1 cellular context compared by ENCODE assay signal in the genomic region with DNA sequence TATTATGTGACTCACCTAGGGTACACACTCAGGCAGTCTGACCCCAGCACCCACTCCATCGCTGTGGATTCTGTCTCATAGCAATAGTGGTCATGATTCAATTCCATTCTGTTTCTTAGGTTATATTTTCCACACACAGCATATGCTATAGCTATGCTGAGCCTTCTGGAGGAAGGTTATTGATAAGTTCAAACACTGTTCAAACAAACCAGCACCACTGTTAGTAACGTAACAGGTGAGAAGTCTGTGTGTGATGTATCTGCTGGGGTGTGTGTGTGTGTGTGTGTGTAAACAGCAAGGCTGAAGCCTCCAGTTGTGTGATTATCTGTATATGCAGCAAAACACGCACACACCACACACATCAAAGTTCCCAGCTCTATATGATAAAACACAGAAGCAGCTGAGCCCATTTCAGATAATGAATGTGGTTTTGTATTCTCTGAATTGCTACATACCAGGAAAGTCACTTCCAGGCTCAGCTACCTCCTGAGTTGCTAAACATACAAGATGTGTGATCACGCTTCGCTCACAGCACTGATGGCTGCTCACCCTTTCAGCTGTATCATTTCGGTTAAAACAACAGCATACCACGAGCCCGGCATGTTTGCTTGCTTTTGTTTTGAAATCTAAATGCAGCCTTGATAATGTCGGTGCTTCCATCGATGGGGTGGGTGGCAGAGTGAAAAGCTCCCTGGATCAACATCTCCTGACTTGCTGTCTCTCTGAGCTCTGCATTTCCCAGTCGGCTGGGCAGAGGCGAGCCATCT.
TF ChIP-seq lines count a peak whose summit lies in the region.

No MANE protein-coding gene starts in this region.

TF ChIP-seq in HepG2, 621 proteins besides CTCF, POLR2A, EP300 and RAD21 (continued from another document and continues in another):
- TF ChIP-seq, protein P1, sequence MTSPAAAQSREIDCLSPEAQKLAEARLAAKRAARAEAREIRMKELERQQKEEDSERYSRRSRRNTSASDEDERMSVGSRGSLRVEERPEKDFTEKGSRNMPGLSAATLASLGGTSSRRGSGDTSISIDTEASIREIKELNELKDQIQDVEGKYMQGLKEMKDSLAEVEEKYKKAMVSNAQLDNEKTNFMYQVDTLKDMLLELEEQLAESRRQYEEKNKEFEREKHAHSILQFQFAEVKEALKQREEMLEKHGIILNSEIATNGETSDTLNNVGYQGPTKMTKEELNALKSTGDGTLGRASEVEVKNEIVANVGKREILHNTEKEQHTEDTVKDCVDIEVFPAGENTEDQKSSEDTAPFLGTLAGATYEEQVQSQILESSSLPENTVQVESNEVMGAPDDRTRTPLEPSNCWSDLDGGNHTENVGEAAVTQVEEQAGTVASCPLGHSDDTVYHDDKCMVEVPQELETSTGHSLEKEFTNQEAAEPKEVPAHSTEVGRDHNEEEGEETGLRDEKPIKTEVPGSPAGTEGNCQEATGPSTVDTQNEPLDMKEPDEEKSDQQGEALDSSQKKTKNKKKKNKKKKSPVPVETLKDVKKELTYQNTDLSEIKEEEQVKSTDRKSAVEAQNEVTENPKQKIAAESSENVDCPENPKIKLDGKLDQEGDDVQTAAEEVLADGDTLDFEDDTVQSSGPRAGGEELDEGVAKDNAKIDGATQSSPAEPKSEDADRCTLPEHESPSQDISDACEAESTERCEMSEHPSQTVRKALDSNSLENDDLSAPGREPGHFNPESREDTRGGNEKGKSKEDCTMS (CRISPR knock-in tag; conservative IDR thresholded peaks at IDR 0.05), result no peak
- no peak for TF ChIP-seq CCAR2 (optimal IDR thresholded peaks at IDR 0.05; ENCODE audit: low read depth, low read length)
- TF ChIP-seq HOXD1 (CRISPR knock-in tag; IDR thresholded peaks at IDR 0.05), result no peak; the same call in 1 of the 2 replicates
- TF ChIP-seq ETV6 (CRISPR knock-in tag; conservative IDR thresholded peaks at IDR 0.05), result no peak
- TF ChIP-seq ZNF619 (CRISPR knock-in tag; IDR thresholded peaks at IDR 0.05), result no peak
- TF ChIP-seq, protein P2, sequence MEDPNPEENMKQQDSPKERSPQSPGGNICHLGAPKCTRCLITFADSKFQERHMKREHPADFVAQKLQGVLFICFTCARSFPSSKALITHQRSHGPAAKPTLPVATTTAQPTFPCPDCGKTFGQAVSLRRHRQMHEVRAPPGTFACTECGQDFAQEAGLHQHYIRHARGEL (CRISPR knock-in tag; IDR thresholded peaks at IDR 0.05), result no peak
- TF ChIP-seq, protein P3, sequence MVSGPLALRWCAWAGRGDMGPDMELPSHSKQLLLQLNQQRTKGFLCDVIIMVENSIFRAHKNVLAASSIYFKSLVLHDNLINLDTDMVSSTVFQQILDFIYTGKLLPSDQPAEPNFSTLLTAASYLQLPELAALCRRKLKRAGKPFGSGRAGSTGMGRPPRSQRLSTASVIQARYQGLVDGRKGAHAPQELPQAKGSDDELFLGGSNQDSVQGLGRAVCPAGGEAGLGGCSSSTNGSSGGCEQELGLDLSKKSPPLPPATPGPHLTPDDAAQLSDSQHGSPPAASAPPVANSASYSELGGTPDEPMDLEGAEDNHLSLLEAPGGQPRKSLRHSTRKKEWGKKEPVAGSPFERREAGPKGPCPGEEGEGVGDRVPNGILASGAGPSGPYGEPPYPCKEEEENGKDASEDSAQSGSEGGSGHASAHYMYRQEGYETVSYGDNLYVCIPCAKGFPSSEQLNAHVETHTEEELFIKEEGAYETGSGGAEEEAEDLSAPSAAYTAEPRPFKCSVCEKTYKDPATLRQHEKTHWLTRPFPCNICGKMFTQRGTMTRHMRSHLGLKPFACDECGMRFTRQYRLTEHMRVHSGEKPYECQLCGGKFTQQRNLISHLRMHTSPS (CRISPR knock-in tag; IDR thresholded peaks at IDR 0.05; ENCODE audit: low read depth), result no peak
- TF ChIP-seq, protein P4, sequence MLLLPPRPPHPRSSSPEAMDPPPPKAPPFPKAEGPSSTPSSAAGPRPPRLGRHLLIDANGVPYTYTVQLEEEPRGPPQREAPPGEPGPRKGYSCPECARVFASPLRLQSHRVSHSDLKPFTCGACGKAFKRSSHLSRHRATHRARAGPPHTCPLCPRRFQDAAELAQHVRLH (CRISPR knock-in tag; IDR thresholded peaks at IDR 0.05; ENCODE audit: borderline replicate concordance, low read depth), result no peak
- no peak for TF ChIP-seq ARHGAP35 (CRISPR knock-in tag; IDR thresholded peaks at IDR 0.05; ENCODE audit: borderline replicate concordance)
- no peak for TF ChIP-seq AGO1 (IDR thresholded peaks at IDR 0.05; ENCODE audit: low read depth, low read length, poor library complexity, severe bottlenecking)
- TF ChIP-seq, protein P5, sequence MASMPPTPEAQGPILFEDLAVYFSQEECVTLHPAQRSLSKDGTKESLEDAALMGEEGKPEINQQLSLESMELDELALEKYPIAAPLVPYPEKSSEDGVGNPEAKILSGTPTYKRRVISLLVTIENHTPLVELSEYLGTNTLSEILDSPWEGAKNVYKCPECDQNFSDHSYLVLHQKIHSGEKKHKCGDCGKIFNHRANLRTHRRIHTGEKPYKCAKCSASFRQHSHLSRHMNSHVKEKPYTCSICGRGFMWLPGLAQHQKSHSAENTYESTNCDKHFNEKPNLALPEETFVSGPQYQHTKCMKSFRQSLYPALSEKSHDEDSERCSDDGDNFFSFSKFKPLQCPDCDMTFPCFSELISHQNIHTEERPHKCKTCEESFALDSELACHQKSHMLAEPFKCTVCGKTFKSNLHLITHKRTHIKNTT (CRISPR knock-in tag; IDR thresholded peaks at IDR 0.05), result no peak
- TF ChIP-seq, protein P6, sequence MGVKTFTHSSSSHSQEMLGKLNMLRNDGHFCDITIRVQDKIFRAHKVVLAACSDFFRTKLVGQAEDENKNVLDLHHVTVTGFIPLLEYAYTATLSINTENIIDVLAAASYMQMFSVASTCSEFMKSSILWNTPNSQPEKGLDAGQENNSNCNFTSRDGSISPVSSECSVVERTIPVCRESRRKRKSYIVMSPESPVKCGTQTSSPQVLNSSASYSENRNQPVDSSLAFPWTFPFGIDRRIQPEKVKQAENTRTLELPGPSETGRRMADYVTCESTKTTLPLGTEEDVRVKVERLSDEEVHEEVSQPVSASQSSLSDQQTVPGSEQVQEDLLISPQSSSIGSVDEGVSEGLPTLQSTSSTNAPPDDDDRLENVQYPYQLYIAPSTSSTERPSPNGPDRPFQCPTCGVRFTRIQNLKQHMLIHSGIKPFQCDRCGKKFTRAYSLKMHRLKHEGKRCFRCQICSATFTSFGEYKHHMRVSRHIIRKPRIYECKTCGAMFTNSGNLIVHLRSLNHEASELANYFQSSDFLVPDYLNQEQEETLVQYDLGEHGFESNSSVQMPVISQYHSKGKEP (CRISPR knock-in tag; IDR thresholded peaks at IDR 0.05), result no peak
- no peak for TF ChIP-seq ZSCAN22 (CRISPR knock-in tag; IDR thresholded peaks at IDR 0.05)
- no peak for TF ChIP-seq HES4 (CRISPR knock-in tag; IDR thresholded peaks at IDR 0.05; ENCODE audit: borderline replicate concordance)
- no peak for TF ChIP-seq ZNF383 (CRISPR knock-in tag; IDR thresholded peaks at IDR 0.05; ENCODE audit: borderline replicate concordance)
- no peak for TF ChIP-seq KLF11 (CRISPR knock-in tag; IDR thresholded peaks at IDR 0.05)
- no peak for TF ChIP-seq DMAP1 (CRISPR knock-in tag; IDR thresholded peaks at IDR 0.05)
- no peak for TF ChIP-seq FOXK1 (CRISPR knock-in tag; IDR thresholded peaks at IDR 0.05; ENCODE audit: borderline replicate concordance, low read depth)
- TF ChIP-seq, protein P7, sequence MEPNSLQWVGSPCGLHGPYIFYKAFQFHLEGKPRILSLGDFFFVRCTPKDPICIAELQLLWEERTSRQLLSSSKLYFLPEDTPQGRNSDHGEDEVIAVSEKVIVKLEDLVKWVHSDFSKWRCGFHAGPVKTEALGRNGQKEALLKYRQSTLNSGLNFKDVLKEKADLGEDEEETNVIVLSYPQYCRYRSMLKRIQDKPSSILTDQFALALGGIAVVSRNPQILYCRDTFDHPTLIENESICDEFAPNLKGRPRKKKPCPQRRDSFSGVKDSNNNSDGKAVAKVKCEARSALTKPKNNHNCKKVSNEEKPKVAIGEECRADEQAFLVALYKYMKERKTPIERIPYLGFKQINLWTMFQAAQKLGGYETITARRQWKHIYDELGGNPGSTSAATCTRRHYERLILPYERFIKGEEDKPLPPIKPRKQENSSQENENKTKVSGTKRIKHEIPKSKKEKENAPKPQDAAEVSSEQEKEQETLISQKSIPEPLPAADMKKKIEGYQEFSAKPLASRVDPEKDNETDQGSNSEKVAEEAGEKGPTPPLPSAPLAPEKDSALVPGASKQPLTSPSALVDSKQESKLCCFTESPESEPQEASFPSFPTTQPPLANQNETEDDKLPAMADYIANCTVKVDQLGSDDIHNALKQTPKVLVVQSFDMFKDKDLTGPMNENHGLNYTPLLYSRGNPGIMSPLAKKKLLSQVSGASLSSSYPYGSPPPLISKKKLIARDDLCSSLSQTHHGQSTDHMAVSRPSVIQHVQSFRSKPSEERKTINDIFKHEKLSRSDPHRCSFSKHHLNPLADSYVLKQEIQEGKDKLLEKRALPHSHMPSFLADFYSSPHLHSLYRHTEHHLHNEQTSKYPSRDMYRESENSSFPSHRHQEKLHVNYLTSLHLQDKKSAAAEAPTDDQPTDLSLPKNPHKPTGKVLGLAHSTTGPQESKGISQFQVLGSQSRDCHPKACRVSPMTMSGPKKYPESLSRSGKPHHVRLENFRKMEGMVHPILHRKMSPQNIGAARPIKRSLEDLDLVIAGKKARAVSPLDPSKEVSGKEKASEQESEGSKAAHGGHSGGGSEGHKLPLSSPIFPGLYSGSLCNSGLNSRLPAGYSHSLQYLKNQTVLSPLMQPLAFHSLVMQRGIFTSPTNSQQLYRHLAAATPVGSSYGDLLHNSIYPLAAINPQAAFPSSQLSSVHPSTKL (CRISPR knock-in tag; IDR thresholded peaks at IDR 0.05), result peak; percentile 92
- TF ChIP-seq ZNF251 (CRISPR knock-in tag; IDR thresholded peaks at IDR 0.05), result no peak
- TF ChIP-seq MYC (CRISPR knock-in tag; IDR thresholded peaks at IDR 0.05; ENCODE audit: borderline replicate concordance), result peak; percentile 32; the same call in 1 of the 2 replicates
- no peak for TF ChIP-seq ZNF432 (CRISPR knock-in tag; IDR thresholded peaks at IDR 0.05; ENCODE audit: borderline replicate concordance)
- TF ChIP-seq, protein P8, sequence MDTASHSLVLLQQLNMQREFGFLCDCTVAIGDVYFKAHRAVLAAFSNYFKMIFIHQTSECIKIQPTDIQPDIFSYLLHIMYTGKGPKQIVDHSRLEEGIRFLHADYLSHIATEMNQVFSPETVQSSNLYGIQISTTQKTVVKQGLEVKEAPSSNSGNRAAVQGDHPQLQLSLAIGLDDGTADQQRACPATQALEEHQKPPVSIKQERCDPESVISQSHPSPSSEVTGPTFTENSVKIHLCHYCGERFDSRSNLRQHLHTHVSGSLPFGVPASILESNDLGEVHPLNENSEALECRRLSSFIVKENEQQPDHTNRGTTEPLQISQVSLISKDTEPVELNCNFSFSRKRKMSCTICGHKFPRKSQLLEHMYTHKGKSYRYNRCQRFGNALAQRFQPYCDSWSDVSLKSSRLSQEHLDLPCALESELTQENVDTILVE (CRISPR knock-in tag; IDR thresholded peaks at IDR 0.05), result peak; percentile 63
- TF ChIP-seq, protein P9, sequence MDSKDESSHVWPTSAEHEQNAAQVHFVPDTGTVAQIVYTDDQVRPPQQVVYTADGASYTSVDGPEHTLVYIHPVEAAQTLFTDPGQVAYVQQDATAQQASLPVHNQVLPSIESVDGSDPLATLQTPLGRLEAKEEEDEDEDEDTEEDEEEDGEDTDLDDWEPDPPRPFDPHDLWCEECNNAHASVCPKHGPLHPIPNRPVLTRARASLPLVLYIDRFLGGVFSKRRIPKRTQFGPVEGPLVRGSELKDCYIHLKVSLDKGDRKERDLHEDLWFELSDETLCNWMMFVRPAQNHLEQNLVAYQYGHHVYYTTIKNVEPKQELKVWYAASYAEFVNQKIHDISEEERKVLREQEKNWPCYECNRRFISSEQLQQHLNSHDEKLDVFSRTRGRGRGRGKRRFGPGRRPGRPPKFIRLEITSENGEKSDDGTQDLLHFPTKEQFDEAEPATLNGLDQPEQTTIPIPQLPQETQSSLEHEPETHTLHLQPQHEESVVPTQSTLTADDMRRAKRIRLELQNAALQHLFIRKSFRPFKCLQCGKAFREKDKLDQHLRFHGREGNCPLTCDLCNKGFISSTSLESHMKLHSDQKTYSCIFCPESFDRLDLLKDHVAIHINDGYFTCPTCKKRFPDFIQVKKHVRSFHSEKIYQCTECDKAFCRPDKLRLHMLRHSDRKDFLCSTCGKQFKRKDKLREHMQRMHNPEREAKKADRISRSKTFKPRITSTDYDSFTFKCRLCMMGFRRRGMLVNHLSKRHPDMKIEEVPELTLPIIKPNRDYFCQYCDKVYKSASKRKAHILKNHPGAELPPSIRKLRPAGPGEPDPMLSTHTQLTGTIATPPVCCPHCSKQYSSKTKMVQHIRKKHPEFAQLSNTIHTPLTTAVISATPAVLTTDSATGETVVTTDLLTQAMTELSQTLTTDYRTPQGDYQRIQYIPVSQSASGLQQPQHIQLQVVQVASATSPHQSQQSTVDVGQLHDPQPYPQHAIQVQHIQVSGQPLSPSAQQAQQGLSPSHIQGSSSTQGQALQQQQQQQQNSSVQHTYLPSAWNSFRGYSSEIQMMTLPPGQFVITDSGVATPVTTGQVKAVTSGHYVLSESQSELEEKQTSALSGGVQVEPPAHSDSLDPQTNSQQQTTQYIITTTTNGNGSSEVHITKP (CRISPR knock-in tag; IDR thresholded peaks at IDR 0.05; ENCODE audit: low read depth), result no peak
- TF ChIP-seq NR2F2 (IDR thresholded peaks at IDR 0.05; ENCODE audit: borderline replicate concordance, low read depth), result no peak; the same call in 1 of the 2 replicates
- TF ChIP-seq ZNF235 (CRISPR knock-in tag; IDR thresholded peaks at IDR 0.05; ENCODE audit: borderline replicate concordance), result no peak
- TF ChIP-seq ZNF253 (CRISPR knock-in tag; IDR thresholded peaks at IDR 0.05; ENCODE audit: borderline replicate concordance), result no peak
- TF ChIP-seq, protein P10, sequence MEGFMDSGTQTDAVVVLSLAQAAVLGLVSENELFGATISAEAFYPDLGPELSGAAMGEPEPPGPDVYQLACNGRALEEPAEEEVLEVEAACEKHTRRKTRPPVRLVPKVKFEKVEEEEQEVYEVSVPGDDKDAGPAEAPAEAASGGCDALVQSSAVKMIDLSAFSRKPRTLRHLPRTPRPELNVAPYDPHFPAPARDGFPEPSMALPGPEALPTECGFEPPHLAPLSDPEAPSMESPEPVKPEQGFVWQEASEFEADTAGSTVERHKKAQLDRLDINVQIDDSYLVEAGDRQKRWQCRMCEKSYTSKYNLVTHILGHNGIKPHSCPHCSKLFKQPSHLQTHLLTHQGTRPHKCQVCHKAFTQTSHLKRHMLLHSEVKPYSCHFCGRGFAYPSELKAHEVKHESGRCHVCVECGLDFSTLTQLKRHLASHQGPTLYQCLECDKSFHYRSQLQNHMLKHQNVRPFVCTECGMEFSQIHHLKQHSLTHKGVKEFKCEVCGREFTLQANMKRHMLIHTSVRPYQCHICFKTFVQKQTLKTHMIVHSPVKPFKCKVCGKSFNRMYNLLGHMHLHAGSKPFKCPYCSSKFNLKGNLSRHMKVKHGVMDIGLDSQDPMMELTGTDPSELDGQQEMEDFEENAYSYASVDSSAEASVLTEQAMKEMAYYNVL (CRISPR knock-in tag; IDR thresholded peaks at IDR 0.05; ENCODE audit: borderline replicate concordance), result no peak
- no peak for TF ChIP-seq AHR (CRISPR knock-in tag; IDR thresholded peaks at IDR 0.05)
- TF ChIP-seq ZMYM2 (CRISPR knock-in tag; IDR thresholded peaks at IDR 0.05), result no peak
- TF ChIP-seq HMG20A (CRISPR knock-in tag; IDR thresholded peaks at IDR 0.05; ENCODE audit: borderline replicate concordance), result peak; percentile 44; the same call in 1 of the 2 replicates
